In genomic region chr19:30327331-30327730, GRCh38 we compare ENCODE assay signal across 9 cellular contexts. TPM values are rescaled to one million over a fixed set of nuclear protein-coding genes. Genes with fewer than 3 reads are reported as not detected.
"Had no signal": no experiment of that assay in that cellular context is flagged by ENCODE, and none has a peak within 500 bp of the region (broad histone marks: within the 10 kb centered on the region; RNA-seq: fewer than 3 reads in every experiment).

No MANE protein-coding gene starts in this region.

- H3K4me1 Mint-ChIP-seq: GM23338 had no signal

- DNase-seq: H7, HCEC 1CT, IMR-90, Karpas-422, KBM-7 had no signal

- ATAC-seq: GM23338 had no signal

- H3K9me3 Mint-ChIP-seq: GM23338 had no signal

- H3K9ac ChIP-seq: KMS-11 had no signal

- H3K4me2 ChIP-seq: GM23338, KMS-11 had no signal

- H3K4me3 Mint-ChIP-seq: GM23338 had no signal

- H3K27ac ChIP-seq: KMS-11 had no signal

- FAIRE-seq: HTR-8/SVneo had no signal

- H3K4me3 ChIP-seq: GM23338 had no signal

- H3K27ac Mint-ChIP-seq: GM23338 had no signal

- H2AFZ ChIP-seq: GM23338 had no signal

RNA-seq across cellular contexts. Expression of gene ZNF536, which starts 44.9 kb away (rescaled TPM):
- total RNA-seq: HT-29, IMR-90 had no signal
- polyA plus RNA-seq: GM23338, IMR-90 had no signal
